16 cellular contexts compared by ENCODE assay signal in the genomic region with DNA sequence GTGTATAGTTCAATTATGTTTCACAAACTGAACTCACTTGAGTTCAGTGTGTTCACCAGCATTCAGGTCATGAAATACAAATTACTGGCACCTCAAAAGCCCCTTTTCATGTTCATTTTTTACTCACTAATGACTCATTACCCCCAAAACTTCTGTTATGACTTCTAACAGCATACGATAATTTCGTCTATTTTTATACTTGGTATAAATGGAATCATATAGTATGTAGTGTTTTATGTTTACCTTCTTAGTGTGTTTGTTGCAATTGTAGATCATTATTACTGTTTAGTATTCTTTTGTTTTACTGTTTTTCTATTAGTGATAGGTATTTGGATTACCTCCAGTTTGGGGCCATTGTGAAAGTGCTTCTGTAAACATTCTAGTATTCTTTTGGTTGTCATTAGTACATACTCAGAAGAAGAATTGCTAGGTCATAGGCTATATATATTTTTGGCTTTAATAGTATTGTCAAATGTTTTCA. TPM values are rescaled to one million over a fixed set of nuclear protein-coding genes. Genes with fewer than 3 reads are reported as not detected.
DNase-seq lines count a peak whose midpoint lies in the region; ATAC-seq and TF ChIP-seq lines count a peak whose summit lies in the region.
"Had no signal": no experiment of that assay in that cellular context is flagged by ENCODE, and none has a peak within 500 bp of the region (broad histone marks: within the 10 kb centered on the region; RNA-seq: fewer than 3 reads in every experiment).

No MANE protein-coding gene starts in this region.

- H3K27me3 ChIP-seq in WERI-Rb-1 (ENCODE audit: insufficient read depth, low read depth, severe bottlenecking) (no peaks in the 10 kb centered on the region), right atrium auricular region (no peaks in the 10 kb centered on the region)

- no peak overlapping the region for H3K4me3 ChIP-seq in WERI-Rb-1 (ENCODE audit: low read depth, low read length)
- no peak overlapping the region for H3K4me3 ChIP-seq in right atrium auricular region

- DNase-seq in GM10266 (ENCODE audit: extremely low spot score) = peak; percentile 18
- no peak for DNase-seq in WERI-Rb-1
- no peak for DNase-seq in NCI-H128 (lab: John Stamatoyannopoulos, UW; ENCODE audit: unreplicated experiment)
- no peak for DNase-seq in effector CD4-positive, alpha-beta T cell
- DNase-seq in right atrium auricular region (ENCODE audit: low spot score) = no peak
- DNase-seq: DMS 273 treated with DMSO at 0.1 percent for 48 hours; foreskin fibroblast; kidney; stimulated activated CD4-positive, alpha-beta T cell treated with anti-CD3 and anti-CD28 coated beads, Interleukin-4, amount 100 ng/mL, for 4 hours had no signal

- no peaks in the 10 kb centered on the region for H3K36me3 ChIP-seq in WERI-Rb-1
- no peaks in the 10 kb centered on the region for H3K36me3 ChIP-seq in right atrium auricular region

- ATAC-seq in GM18868 (IDR thresholded peaks at IDR 0.05; ENCODE audit: unreplicated experiment) (peak; percentile 90), HG02642 (IDR thresholded peaks at IDR 0.05; ENCODE audit: poor library complexity, unreplicated experiment) (peak; percentile 77), HG03520 (IDR thresholded peaks at IDR 0.05; ENCODE audit: unreplicated experiment) (peak; percentile 69)

- TF ChIP-seq CTCF in GM10266 (IDR thresholded peaks at IDR 0.05; ENCODE audit: control insufficient read depth, insufficient read depth, low read depth, missing control alignments) (no peak), WERI-Rb-1 (IDR thresholded peaks at IDR 0.05; ENCODE audit: low read depth, low read length) (no peak), right atrium auricular region (IDR thresholded peaks at IDR 0.05) (no peak)

- H3K27ac ChIP-seq in WERI-Rb-1 = no peak overlapping the region
- H3K27ac ChIP-seq in right atrium auricular region = no peak overlapping the region
- H3K27ac ChIP-seq: HL-60 had no signal

- H3K9me3 ChIP-seq in WERI-Rb-1 (ENCODE audit: severe bottlenecking) = no peaks in the 10 kb centered on the region
- H3K9me3 ChIP-seq in right atrium auricular region = no peaks in the 10 kb centered on the region

- H3K4me1 ChIP-seq in right atrium auricular region = no peaks in the 10 kb centered on the region

RNA-seq across cellular contexts. Expression of a gene that starts 33.4 kb away (rescaled TPM):
- not detected for total RNA-seq in right atrium auricular region
- total RNA-seq: dermis microvascular lymphatic vessel endothelial cell, kidney, MCF 10A, RPMI7951 had no signal

RNA-seq across cellular contexts. Expression of a gene that starts 59.1 kb away (rescaled TPM):
- 1 to 10 TPM; 4.8 to 9.1 TPM for total RNA-seq in right atrium auricular region
